ENCODE assay signal across 27 cellular contexts in genomic region chr17:15740570-15741120, GRCh38. TPM values are rescaled to one million over a fixed set of nuclear protein-coding genes. Genes with fewer than 3 reads are reported as not detected.
"Had no signal": no experiment of that assay in that cellular context is flagged by ENCODE, and none has a peak within 500 bp of the region (broad histone marks: within the 10 kb centered on the region; RNA-seq: fewer than 3 reads in every experiment).

No MANE protein-coding gene starts in this region.

- H3K9me3 ChIP-seq: SK-N-SH had no signal

- H3K4me3 ChIP-seq: K562 had no signal

- H3K27me3 Mint-ChIP-seq: IgD-negative memory B cell had no signal

- H3K9me3 Mint-ChIP-seq: IgD-negative memory B cell, T-cell had no signal

- H3K9ac ChIP-seq: KMS-11, SK-N-SH had no signal

- H3K4me1 Mint-ChIP-seq: T-cell had no signal

- DNase-seq: Kasumi-1, MM.1S, NCI-H1048, NCI-H1105, NCI-H1417 treated with DMSO at 0.1 percent for 48 hours, NCI-H146, NCI-H1694 treated with DMSO at 0.1 percent for 48 hours, NCI-H1930, NCI-H2081, NCI-H2107, NCI-H2227 treated with DMSO at 0.1 percent for 48 hours, NCI-H524, NCI-H526 treated with DMSO at 0.1 percent for 48 hours, NCI-H774, SHP77, SK-N-SH, SW 1271, T-cell had no signal

- H3K4me3 Mint-ChIP-seq: IgD-negative memory B cell, T-cell had no signal

- H3K4me2 ChIP-seq: KMS-11, SK-N-SH had no signal

- H3K36me3 Mint-ChIP-seq: IgD-negative memory B cell, T-cell had no signal

- H3K27ac ChIP-seq: KMS-11, RWPE1 had no signal

- H3K27ac Mint-ChIP-seq: IgD-negative memory B cell, T-cell had no signal

RNA-seq across cellular contexts. Expression of gene TBC1D26, which starts 8.6 kb away (rescaled TPM):
- total RNA-seq: HepG2, HT1080, K562, M059J, PC-3, SK-MEL-5, T-cell had no signal
- polyA plus RNA-seq: IgD-negative memory B cell, SK-N-SH had no signal
